Comparison of ENCODE assay signal across 1 cellular context in the genomic region with DNA sequence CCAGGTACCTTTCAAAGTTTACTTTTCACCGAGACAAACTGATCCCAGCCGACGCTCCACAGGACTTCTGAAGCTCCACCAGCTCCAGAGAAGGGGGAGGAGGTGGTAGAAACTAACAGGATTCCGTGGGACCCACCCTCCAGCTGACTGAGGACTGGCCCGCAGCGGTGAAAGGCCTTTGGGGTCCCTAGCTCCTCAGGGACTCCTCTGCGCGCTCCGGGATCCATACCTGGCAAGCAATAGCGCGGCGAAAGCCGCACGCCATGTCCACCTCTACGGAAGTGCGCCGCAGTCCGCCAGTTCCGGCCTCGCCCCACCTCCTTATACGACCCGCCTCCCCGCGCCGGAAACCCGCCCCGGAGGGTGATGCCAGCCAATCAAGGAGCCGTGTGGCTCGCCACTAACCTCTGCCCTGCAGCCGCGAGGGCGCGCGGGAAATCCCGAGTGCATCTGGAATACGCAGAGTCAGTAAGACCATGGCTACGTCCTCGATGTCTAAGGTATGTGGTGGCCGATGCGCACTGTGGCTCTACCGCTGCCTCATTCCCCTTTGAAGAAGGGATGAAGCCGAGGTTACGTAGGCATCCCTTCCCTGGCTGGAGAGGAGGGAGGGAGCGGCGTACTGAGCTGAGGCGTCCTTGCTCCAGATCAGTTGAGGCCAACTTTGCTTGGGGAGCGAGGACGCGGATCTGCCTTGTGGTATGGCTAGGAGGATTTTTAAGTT.
A peak's percentile ranks its signal among the peaks of the same experiment; 100 is the strongest.
TF ChIP-seq lines count a peak whose summit lies in the region.

A gene (plus strand): TSS at position 443 of the 724 bp plus-strand sequence. CDS start 34 bp downstream, at position 477.
A gene with protein sequence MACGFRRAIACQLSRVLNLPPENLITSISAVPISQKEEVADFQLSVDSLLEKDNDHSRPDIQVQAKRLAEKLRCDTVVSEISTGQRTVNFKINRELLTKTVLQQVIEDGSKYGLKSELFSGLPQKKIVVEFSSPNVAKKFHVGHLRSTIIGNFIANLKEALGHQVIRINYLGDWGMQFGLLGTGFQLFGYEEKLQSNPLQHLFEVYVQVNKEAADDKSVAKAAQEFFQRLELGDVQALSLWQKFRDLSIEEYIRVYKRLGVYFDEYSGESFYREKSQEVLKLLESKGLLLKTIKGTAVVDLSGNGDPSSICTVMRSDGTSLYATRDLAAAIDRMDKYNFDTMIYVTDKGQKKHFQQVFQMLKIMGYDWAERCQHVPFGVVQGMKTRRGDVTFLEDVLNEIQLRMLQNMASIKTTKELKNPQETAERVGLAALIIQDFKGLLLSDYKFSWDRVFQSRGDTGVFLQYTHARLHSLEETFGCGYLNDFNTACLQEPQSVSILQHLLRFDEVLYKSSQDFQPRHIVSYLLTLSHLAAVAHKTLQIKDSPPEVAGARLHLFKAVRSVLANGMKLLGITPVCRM (minus strand): TSS at position 295 of the 724 bp plus-strand sequence. CDS start 30 bp downstream, at position 265.

TF ChIP-seq in K562, 482 proteins besides CTCF, POLR2A, EP300 and RAD21 (continued from another document and continues in another):
- TF ChIP-seq, protein P1, sequence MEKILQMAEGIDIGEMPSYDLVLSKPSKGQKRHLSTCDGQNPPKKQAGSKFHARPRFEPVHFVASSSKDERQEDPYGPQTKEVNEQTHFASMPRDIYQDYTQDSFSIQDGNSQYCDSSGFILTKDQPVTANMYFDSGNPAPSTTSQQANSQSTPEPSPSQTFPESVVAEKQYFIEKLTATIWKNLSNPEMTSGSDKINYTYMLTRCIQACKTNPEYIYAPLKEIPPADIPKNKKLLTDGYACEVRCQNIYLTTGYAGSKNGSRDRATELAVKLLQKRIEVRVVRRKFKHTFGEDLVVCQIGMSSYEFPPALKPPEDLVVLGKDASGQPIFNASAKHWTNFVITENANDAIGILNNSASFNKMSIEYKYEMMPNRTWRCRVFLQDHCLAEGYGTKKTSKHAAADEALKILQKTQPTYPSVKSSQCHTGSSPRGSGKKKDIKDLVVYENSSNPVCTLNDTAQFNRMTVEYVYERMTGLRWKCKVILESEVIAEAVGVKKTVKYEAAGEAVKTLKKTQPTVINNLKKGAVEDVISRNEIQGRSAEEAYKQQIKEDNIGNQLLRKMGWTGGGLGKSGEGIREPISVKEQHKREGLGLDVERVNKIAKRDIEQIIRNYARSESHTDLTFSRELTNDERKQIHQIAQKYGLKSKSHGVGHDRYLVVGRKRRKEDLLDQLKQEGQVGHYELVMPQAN (IDR thresholded peaks at IDR 0.05; ENCODE audit: borderline replicate concordance), result peak; percentile 84
- TF ChIP-seq BCOR (IDR thresholded peaks at IDR 0.05) (peak; percentile 46; the same call in 1 of the 2 replicates), YY1 (IDR thresholded peaks at IDR 0.05; ENCODE audit: borderline replicate concordance in 1 of 3, control insufficient read depth in 1 of 3, extremely low read depth in 1 of 3, insufficient read depth in 3 of 3, insufficient read length in 1 of 3, insufficient replicate concordance in 2 of 3, low read depth in 1 of 3, low read length in 2 of 3) (peak in 2 of 3 experiments; percentile 76 to 89), ZNF644 (tag; IDR thresholded peaks at IDR 0.05; ENCODE audit: low read depth) (no peak), CHD1 (IDR thresholded peaks at IDR 0.05; ENCODE audit: low read length) (no peak), ZC3H8 (IDR thresholded peaks at IDR 0.05) (no peak), ZNF780A (CRISPR knock-in tag; IDR thresholded peaks at IDR 0.05) (no peak), CREB1 (IDR thresholded peaks at IDR 0.05) (peak; percentile 56; the same call in 1 of the 2 replicates), CREB1 (CRISPR knock-in tag; IDR thresholded peaks at IDR 0.05) (no peak; the same call in 1 of the 2 replicates), GTF2F1 (IDR thresholded peaks at IDR 0.05; ENCODE audit: low read depth, low read length) (no peak), PYGO2 (tag; IDR thresholded peaks at IDR 0.05) (no peak), RBM17 (IDR thresholded peaks at IDR 0.05; ENCODE audit: borderline replicate concordance, low read depth, low read length) (no peak), ZNF444 (CRISPR knock-in tag; IDR thresholded peaks at IDR 0.05) (no peak), RNF2 (IDR thresholded peaks at IDR 0.05) (no peak), MEIS2 (IDR thresholded peaks at IDR 0.05; ENCODE audit: partially characterized antibody) (no peak), SMAD4 (CRISPR knock-in tag; conservative IDR thresholded peaks at IDR 0.05) (no peak), CSDE1 (IDR thresholded peaks at IDR 0.05) (no peak), HNRNPH1 (optimal IDR thresholded peaks at IDR 0.05; ENCODE audit: low read depth, low read length) (no peak), U2AF1 (optimal IDR thresholded peaks at IDR 0.05; ENCODE audit: low read depth, low read length) (no peak), NR3C1 (CRISPR knock-in tag; IDR thresholded peaks at IDR 0.05) (no peak), RBM22 (IDR thresholded peaks at IDR 0.05; ENCODE audit: low read depth, low read length, poor library complexity, severe bottlenecking) (no peak), FOXK2 (conservative IDR thresholded peaks at IDR 0.05 in 1 of 2, IDR thresholded peaks at IDR 0.05 in 1 of 2; ENCODE audit: low read depth in 2 of 2) (peak in 1 of 2 experiments; percentile 20; a peak in 1 of 4 replicates), KDM5B (IDR thresholded peaks at IDR 0.05; ENCODE audit: insufficient replicate concordance, low read depth, low read length) (peak; percentile 96), ZNF77 (CRISPR knock-in tag; IDR thresholded peaks at IDR 0.05) (no peak), DDX20 (tag; IDR thresholded peaks at IDR 0.05; ENCODE audit: low read depth) (no peak), SETDB1 (IDR thresholded peaks at IDR 0.05; ENCODE audit: low read length) (no peak), POLR2H (tag; IDR thresholded peaks at IDR 0.05; ENCODE audit: low read depth) (peak; percentile 87), CTBP1 (IDR thresholded peaks at IDR 0.05; ENCODE audit: borderline replicate concordance) (peak; percentile 82), STAT5B (CRISPR knock-in tag; IDR thresholded peaks at IDR 0.05) (no peak), SRF (CRISPR knock-in tag; IDR thresholded peaks at IDR 0.05) (peak in 1 of 2 experiments; percentile 83; a peak in 1 of 4 replicates), EZH2 (IDR thresholded peaks at IDR 0.05; ENCODE audit: borderline replicate concordance, low read depth, low read length) (no peak), NR2C1 (IDR thresholded peaks at IDR 0.05) (peak; percentile 97), NR2C1 (tag; IDR thresholded peaks at IDR 0.05) (peak; percentile 98), ZFP30 (CRISPR knock-in tag; IDR thresholded peaks at IDR 0.05; ENCODE audit: borderline replicate concordance) (no peak)
- TF ChIP-seq, protein P2, sequence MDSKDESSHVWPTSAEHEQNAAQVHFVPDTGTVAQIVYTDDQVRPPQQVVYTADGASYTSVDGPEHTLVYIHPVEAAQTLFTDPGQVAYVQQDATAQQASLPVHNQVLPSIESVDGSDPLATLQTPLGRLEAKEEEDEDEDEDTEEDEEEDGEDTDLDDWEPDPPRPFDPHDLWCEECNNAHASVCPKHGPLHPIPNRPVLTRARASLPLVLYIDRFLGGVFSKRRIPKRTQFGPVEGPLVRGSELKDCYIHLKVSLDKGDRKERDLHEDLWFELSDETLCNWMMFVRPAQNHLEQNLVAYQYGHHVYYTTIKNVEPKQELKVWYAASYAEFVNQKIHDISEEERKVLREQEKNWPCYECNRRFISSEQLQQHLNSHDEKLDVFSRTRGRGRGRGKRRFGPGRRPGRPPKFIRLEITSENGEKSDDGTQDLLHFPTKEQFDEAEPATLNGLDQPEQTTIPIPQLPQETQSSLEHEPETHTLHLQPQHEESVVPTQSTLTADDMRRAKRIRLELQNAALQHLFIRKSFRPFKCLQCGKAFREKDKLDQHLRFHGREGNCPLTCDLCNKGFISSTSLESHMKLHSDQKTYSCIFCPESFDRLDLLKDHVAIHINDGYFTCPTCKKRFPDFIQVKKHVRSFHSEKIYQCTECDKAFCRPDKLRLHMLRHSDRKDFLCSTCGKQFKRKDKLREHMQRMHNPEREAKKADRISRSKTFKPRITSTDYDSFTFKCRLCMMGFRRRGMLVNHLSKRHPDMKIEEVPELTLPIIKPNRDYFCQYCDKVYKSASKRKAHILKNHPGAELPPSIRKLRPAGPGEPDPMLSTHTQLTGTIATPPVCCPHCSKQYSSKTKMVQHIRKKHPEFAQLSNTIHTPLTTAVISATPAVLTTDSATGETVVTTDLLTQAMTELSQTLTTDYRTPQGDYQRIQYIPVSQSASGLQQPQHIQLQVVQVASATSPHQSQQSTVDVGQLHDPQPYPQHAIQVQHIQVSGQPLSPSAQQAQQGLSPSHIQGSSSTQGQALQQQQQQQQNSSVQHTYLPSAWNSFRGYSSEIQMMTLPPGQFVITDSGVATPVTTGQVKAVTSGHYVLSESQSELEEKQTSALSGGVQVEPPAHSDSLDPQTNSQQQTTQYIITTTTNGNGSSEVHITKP (IDR thresholded peaks at IDR 0.05; ENCODE audit: partially characterized antibody), result peak; percentile 7
- TF ChIP-seq, protein P3, sequence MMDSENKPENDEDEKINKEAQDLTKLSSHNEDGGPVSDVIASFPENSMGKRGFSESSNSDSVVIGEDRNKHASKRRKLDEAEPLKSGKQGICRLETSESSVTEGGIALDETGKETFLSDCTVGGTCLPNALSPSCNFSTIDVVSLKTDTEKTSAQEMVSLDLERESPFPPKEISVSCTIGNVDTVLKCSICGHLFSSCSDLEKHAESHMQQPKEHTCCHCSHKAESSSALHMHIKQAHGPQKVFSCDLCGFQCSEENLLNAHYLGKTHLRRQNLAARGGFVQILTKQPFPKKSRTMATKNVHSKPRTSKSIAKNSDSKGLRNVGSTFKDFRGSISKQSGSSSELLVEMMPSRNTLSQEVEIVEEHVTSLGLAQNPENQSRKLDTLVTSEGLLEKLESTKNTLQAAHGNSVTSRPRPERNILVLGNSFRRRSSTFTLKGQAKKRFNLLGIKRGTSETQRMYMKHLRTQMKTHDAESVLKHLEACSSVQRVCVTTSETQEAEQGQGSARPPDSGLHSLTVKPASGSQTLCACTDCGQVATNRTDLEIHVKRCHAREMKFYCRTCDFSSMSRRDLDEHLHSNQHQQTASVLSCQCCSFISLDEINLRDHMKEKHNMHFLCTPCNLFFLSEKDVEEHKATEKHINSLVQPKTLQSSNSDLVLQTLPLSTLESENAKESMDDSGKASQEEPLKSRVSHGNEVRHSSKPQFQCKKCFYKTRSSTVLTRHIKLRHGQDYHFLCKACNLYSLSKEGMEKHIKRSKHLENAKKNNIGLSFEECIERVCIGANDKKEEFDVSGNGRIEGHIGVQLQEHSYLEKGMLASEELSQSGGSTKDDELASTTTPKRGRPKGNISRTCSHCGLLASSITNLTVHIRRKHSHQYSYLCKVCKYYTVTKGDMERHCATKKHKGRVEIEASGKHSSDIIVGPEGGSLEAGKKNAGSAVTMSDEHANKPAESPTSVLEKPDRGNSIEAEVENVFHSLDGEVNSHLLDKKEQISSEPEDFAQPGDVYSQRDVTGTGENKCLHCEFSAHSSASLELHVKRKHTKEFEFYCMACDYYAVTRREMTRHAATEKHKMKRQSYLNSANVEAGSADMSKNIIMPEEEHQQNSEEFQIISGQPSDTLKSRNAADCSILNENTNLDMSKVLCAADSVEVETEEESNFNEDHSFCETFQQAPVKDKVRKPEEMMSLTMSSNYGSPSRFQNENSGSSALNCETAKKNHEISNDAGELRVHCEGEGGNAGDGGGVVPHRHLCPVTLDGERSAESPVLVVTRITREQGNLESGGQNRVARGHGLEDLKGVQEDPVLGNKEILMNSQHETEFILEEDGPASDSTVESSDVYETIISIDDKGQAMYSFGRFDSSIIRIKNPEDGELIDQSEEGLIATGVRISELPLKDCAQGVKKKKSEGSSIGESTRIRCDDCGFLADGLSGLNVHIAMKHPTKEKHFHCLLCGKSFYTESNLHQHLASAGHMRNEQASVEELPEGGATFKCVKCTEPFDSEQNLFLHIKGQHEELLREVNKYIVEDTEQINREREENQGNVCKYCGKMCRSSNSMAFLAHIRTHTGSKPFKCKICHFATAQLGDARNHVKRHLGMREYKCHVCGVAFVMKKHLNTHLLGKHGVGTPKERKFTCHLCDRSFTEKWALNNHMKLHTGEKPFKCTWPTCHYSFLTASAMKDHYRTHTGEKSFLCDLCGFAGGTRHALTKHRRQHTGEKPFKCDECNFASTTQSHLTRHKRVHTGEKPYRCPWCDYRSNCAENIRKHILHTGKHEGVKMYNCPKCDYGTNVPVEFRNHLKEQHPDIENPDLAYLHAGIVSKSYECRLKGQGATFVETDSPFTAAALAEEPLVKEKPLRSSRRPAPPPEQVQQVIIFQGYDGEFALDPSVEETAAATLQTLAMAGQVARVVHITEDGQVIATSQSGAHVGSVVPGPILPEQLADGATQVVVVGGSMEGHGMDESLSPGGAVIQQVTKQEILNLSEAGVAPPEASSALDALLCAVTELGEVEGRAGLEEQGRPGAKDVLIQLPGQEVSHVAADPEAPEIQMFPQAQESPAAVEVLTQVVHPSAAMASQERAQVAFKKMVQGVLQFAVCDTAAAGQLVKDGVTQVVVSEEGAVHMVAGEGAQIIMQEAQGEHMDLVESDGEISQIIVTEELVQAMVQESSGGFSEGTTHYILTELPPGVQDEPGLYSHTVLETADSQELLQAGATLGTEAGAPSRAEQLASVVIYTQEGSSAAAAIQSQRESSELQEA (IDR thresholded peaks at IDR 0.05; ENCODE audit: low read depth), result no peak
- TF ChIP-seq, protein P4, sequence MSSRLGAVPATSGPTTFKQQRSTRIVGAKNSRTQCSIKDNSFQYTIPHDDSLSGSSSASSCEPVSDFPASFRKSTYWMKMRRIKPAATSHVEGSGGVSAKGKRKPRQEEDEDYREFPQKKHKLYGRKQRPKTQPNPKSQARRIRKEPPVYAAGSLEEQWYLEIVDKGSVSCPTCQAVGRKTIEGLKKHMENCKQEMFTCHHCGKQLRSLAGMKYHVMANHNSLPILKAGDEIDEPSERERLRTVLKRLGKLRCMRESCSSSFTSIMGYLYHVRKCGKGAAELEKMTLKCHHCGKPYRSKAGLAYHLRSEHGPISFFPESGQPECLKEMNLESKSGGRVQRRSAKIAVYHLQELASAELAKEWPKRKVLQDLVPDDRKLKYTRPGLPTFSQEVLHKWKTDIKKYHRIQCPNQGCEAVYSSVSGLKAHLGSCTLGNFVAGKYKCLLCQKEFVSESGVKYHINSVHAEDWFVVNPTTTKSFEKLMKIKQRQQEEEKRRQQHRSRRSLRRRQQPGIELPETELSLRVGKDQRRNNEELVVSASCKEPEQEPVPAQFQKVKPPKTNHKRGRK (tag; IDR thresholded peaks at IDR 0.05), result no peak
- TF ChIP-seq, protein P5, sequence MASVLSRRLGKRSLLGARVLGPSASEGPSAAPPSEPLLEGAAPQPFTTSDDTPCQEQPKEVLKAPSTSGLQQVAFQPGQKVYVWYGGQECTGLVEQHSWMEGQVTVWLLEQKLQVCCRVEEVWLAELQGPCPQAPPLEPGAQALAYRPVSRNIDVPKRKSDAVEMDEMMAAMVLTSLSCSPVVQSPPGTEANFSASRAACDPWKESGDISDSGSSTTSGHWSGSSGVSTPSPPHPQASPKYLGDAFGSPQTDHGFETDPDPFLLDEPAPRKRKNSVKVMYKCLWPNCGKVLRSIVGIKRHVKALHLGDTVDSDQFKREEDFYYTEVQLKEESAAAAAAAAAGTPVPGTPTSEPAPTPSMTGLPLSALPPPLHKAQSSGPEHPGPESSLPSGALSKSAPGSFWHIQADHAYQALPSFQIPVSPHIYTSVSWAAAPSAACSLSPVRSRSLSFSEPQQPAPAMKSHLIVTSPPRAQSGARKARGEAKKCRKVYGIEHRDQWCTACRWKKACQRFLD (CRISPR knock-in tag; IDR thresholded peaks at IDR 0.05), result 0 out of 2 replicates have a peak, but pooled peaks have one; percentile 38
- TF ChIP-seq, protein P6, sequence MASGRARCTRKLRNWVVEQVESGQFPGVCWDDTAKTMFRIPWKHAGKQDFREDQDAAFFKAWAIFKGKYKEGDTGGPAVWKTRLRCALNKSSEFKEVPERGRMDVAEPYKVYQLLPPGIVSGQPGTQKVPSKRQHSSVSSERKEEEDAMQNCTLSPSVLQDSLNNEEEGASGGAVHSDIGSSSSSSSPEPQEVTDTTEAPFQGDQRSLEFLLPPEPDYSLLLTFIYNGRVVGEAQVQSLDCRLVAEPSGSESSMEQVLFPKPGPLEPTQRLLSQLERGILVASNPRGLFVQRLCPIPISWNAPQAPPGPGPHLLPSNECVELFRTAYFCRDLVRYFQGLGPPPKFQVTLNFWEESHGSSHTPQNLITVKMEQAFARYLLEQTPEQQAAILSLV (tag; IDR thresholded peaks at IDR 0.05), result no peak
